Comparison of ENCODE assay signal across 26 cellular contexts in genomic region chr2:15447381-15447780, GRCh38.
DNase-seq lines count a peak whose midpoint lies in the region; ATAC-seq and TF ChIP-seq lines count a peak whose summit lies in the region.
"Had no signal": no experiment of that assay in that cellular context is flagged by ENCODE, and none has a peak within 500 bp of the region (broad histone marks: within the 10 kb centered on the region; RNA-seq: fewer than 3 reads in every experiment).

No MANE protein-coding gene starts in this region.

- in situ Hi-C loops in gastrocnemius medialis (cut with MboI; ENCODE audit: low sequenced_read_pairs in 4 of 4) (no loop called here), GM13977 (cut with MboI; ENCODE audit: low pct_unique_long_range_greater_than_20kb, low sequenced_read_pairs, unreplicated experiment) (no loop called here)

- TF ChIP-seq POLR2A in heart left ventricle (IDR thresholded peaks at IDR 0.05) (no peak), gastrocnemius medialis (IDR thresholded peaks at IDR 0.05) (no peak)

- H3K4me1 ChIP-seq in heart left ventricle = peaks cover 0 to 25% (median 12%) of the 10 kb centered on the region in 12 donors
- H3K4me1 ChIP-seq in heart right ventricle = peaks cover 0 to 26% (median 7%) of the 10 kb centered on the region in 9 donors
- peaks cover 0 to 21% of the 10 kb centered on the region in 2 donors for H3K4me1 ChIP-seq in right atrium auricular region
- peaks cover 16 to 31% of the 10 kb centered on the region in 2 donors for H3K4me1 ChIP-seq in gastrocnemius medialis

- H3K9me3 Mint-ChIP-seq in nephron progenitor cell = peaks cover 19% of the 10 kb centered on the region

- intact Hi-C loops in heart left ventricle (cut with DNase I) (no loop called here), heart right ventricle (cut with DNase I) (loop anchor here in 1 of 10 donors (5.0 kb wide), 1 partner anchor 760 kb away; no protein-coding TSS in a partner anchor), left ventricle myocardium superior (cut with micrococcal nuclease) (no loop called here), gastrocnemius medialis (cut with DNase I; ENCODE audit: low total_unique reads) (no loop called here)

- H3K27ac ChIP-seq in heart left ventricle = peak overlapping the region in 7 of 12 donors; percentile 53 to 82 (median 78)
- peak overlapping the region in 4 of 10 donors; percentile 41 to 80 (median 54) for H3K27ac ChIP-seq in heart right ventricle
- H3K27ac ChIP-seq in right atrium auricular region = peak overlapping the region; percentile 69 to 78
- peak overlapping the region; percentile 71 to 78 (median 76) for H3K27ac ChIP-seq in gastrocnemius medialis
- H3K27ac ChIP-seq: 22Rv1, BLaER1 had no signal

- H3K4me3 ChIP-seq in heart left ventricle = no peak overlapping the region
- no peak overlapping the region for H3K4me3 ChIP-seq in heart right ventricle
- no peak overlapping the region for H3K4me3 ChIP-seq in right atrium auricular region
- H3K4me3 ChIP-seq in gastrocnemius medialis = no peak overlapping the region
- H3K4me3 ChIP-seq: BLaER1, GM12878 had no signal

- WGBS in heart left ventricle, 4 donors = 96 to 99% (median 97%) methylated on average over 2 of the region's 2 CpGs
- WGBS in heart right ventricle, 2 donors = 97 to 99% methylated on average over 2 of the region's 2 CpGs

- H3K4me1 Mint-ChIP-seq in nephron progenitor cell = peaks cover 4% of the 10 kb centered on the region
- H3K4me1 Mint-ChIP-seq: CD14-positive monocyte had no signal

- H3K27me3 Mint-ChIP-seq in nephron progenitor cell (ENCODE audit: low read depth, poor library complexity) = no peaks in the 10 kb centered on the region
- H3K27me3 Mint-ChIP-seq: CD4-positive, alpha-beta memory T cell; CD4-positive, CD25-positive, alpha-beta regulatory T cell; CD8-positive, alpha-beta memory T cell had no signal

- H3K36me3 Mint-ChIP-seq in nephron progenitor cell (ENCODE audit: low read depth) = peaks cover 58% of the 10 kb centered on the region

- H3K9me3 ChIP-seq in heart left ventricle = peaks cover 0 to 10% (median 0%) of the 10 kb centered on the region in 12 donors
- H3K9me3 ChIP-seq in heart right ventricle = peaks cover 0 to 16% (median 0%) of the 10 kb centered on the region in 11 donors
- H3K9me3 ChIP-seq in right atrium auricular region = no peaks in the 10 kb centered on the region
- H3K9me3 ChIP-seq in gastrocnemius medialis = no peaks in the 10 kb centered on the region
- H3K9me3 ChIP-seq: BE2C, BLaER1 had no signal

- no peak overlapping the region for H3K4me3 Mint-ChIP-seq in nephron progenitor cell
- H3K4me3 Mint-ChIP-seq: CD14-positive monocyte; CD4-positive, alpha-beta memory T cell; CD4-positive, CD25-positive, alpha-beta regulatory T cell; CD8-positive, alpha-beta memory T cell had no signal

- no peak for TF ChIP-seq CTCF in heart left ventricle (IDR thresholded peaks at IDR 0.05)
- no peak for TF ChIP-seq CTCF in heart right ventricle (IDR thresholded peaks at IDR 0.05)
- TF ChIP-seq CTCF in right atrium auricular region (IDR thresholded peaks at IDR 0.05) = no peak
- TF ChIP-seq CTCF in nephron progenitor cell (IDR thresholded peaks at IDR 0.05) = no peak
- TF ChIP-seq CTCF in gastrocnemius medialis (IDR thresholded peaks at IDR 0.05 in 4 of 5, conservative IDR thresholded peaks at IDR 0.05 in 1 of 5) = no peak
- no peak for TF ChIP-seq CTCF in GM13977 (IDR thresholded peaks at IDR 0.05; ENCODE audit: extremely low read depth, insufficient read depth, missing control alignments)

- DNase-seq in heart left ventricle (no peak), heart right ventricle (no peak), right atrium auricular region (ENCODE audit: low spot score) (no peak), left ventricle myocardium superior (no peak), nephron progenitor cell (no peak), gastrocnemius medialis (no peak), GM13977 (ENCODE audit: low spot score) (no peak)
- no peak for DNase-seq in activated naive CD4-positive, alpha-beta T cell (lab: John Stamatoyannopoulos, UW)
- DNase-seq: ACHN; BE2C; C1 segment of cervical spinal cord; CD4-positive, alpha-beta memory T cell; CD4-positive, CD25-positive, alpha-beta regulatory T cell; CD8-positive, alpha-beta memory T cell; COR-L47; DMS 273 treated with DMSO at 0.1 percent for 48 hours; DMS153; DMS53; DMS79; DND-41; EL; GDM1 had no signal

- H3K36me3 ChIP-seq in heart left ventricle (peaks cover 0 to 6% (median 0%) of the 10 kb centered on the region in 9 donors), heart right ventricle (peaks cover 0 to 19% (median 0%) of the 10 kb centered on the region in 9 donors), right atrium auricular region (no peaks in the 10 kb centered on the region), gastrocnemius medialis (no peaks in the 10 kb centered on the region)

- H3K27ac Mint-ChIP-seq in nephron progenitor cell = peak overlapping the region; percentile 50
- H3K27ac Mint-ChIP-seq: CD14-positive monocyte; CD4-positive, alpha-beta memory T cell; CD4-positive, CD25-positive, alpha-beta regulatory T cell had no signal

- ATAC-seq in heart left ventricle (no peak), heart right ventricle (no peak), left ventricle myocardium superior (no peak), gastrocnemius medialis (no peak)
- ATAC-seq: GM12878 had no signal

- no peaks in the 10 kb centered on the region for H3K27me3 ChIP-seq in heart left ventricle
- no peaks in the 10 kb centered on the region for H3K27me3 ChIP-seq in heart right ventricle
- H3K27me3 ChIP-seq in right atrium auricular region = no peaks in the 10 kb centered on the region
- H3K27me3 ChIP-seq in gastrocnemius medialis = no peaks in the 10 kb centered on the region
- H3K27me3 ChIP-seq: BE2C, BLaER1 had no signal
